ENCODE assay signal across 1 cellular context in the genomic region with DNA sequence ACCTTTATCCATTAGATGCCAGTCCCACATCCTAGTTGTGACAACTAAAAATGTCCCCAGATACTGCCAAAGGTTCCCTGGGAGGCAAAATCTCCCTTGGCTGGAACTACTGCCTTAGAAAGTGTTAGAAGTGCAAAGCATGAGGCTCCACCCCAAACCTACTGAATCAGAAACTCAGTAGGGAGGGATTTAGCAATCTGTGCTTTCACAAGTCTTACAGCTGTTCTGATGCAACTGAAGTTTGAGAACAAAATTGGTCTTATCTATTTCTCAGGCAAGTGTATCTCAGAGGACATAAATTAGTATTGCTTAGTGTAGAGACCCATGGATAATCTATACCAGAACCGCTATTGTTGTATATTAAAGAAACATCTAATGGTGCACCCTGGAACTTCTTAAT.
TF ChIP-seq lines count a peak whose summit lies in the region.

No MANE protein-coding gene starts in this region.

TF ChIP-seq in GM12878, 131 proteins besides CTCF, POLR2A, EP300 and RAD21 (continued from another document):
- TF ChIP-seq KDM1A (IDR thresholded peaks at IDR 0.05; ENCODE audit: borderline replicate concordance) = no peak
- no peak for TF ChIP-seq POLR2AphosphoS2 (IDR thresholded peaks at IDR 0.05; ENCODE audit: low read depth, low read length)
- no peak for TF ChIP-seq ZNF622 (IDR thresholded peaks at IDR 0.05)
- no peak for TF ChIP-seq CREB1 (IDR thresholded peaks at IDR 0.05; ENCODE audit: low read depth)
- TF ChIP-seq ASH2L (IDR thresholded peaks at IDR 0.05; ENCODE audit: borderline replicate concordance, low read depth) = no peak
- TF ChIP-seq, protein P1, sequence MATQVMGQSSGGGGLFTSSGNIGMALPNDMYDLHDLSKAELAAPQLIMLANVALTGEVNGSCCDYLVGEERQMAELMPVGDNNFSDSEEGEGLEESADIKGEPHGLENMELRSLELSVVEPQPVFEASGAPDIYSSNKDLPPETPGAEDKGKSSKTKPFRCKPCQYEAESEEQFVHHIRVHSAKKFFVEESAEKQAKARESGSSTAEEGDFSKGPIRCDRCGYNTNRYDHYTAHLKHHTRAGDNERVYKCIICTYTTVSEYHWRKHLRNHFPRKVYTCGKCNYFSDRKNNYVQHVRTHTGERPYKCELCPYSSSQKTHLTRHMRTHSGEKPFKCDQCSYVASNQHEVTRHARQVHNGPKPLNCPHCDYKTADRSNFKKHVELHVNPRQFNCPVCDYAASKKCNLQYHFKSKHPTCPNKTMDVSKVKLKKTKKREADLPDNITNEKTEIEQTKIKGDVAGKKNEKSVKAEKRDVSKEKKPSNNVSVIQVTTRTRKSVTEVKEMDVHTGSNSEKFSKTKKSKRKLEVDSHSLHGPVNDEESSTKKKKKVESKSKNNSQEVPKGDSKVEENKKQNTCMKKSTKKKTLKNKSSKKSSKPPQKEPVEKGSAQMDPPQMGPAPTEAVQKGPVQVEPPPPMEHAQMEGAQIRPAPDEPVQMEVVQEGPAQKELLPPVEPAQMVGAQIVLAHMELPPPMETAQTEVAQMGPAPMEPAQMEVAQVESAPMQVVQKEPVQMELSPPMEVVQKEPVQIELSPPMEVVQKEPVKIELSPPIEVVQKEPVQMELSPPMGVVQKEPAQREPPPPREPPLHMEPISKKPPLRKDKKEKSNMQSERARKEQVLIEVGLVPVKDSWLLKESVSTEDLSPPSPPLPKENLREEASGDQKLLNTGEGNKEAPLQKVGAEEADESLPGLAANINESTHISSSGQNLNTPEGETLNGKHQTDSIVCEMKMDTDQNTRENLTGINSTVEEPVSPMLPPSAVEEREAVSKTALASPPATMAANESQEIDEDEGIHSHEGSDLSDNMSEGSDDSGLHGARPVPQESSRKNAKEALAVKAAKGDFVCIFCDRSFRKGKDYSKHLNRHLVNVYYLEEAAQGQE (IDR thresholded peaks at IDR 0.05; ENCODE audit: low read depth, low read length) = no peak
- TF ChIP-seq CBFB (IDR thresholded peaks at IDR 0.05; ENCODE audit: low read depth) = no peak
